1 cellular context compared by ENCODE assay signal in the genomic region with DNA sequence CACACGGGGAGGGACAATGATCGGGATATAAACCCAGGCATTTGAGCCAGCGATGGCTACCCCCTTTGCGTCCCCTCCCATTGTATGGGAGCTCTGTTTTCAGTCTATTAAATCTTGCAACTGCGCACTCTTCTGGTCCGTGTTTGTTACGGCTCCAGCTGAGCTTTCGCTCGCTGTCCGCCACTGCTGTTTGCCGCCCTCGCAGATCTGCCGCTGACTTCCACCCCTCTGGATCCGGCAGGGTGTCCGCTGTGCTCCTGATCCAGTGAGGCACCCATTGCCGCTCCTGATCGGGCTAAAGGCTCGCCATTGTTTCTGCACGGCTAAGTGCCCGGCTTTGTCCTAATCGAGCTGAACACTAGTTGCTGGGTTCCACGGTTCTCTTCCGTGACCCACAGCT.
TF ChIP-seq lines count a peak whose summit lies in the region.

No MANE protein-coding gene starts in this region.

TF ChIP-seq in K562, 482 proteins besides CTCF, POLR2A, EP300 and RAD21:
- TF ChIP-seq, protein P1, sequence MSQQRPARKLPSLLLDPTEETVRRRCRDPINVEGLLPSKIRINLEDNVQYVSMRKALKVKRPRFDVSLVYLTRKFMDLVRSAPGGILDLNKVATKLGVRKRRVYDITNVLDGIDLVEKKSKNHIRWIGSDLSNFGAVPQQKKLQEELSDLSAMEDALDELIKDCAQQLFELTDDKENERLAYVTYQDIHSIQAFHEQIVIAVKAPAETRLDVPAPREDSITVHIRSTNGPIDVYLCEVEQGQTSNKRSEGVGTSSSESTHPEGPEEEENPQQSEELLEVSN (IDR thresholded peaks at IDR 0.05; ENCODE audit: borderline replicate concordance in 1 of 2, extremely low read depth in 1 of 2, insufficient read depth in 1 of 2, insufficient read length in 1 of 2, low read depth in 1 of 2, low read length in 1 of 2, poor library complexity in 1 of 2, severe bottlenecking in 1 of 2): peak in 1 of 2 experiments; percentile 9
